Comparison of ENCODE assay signal across 1 cellular context in genomic region chr13:32824671-32825070, GRCh38.
TF ChIP-seq lines count a peak whose summit lies in the region.

No MANE protein-coding gene starts in this region.

TF ChIP-seq in SK-N-SH, 30 proteins besides CTCF, POLR2A, EP300 and RAD21 (continued from another document):
- 0 out of 2 replicates have a peak, but pooled peaks have one; percentile 24 for TF ChIP-seq REST (IDR thresholded peaks at IDR 0.05; ENCODE audit: low read depth, low read length)
- TF ChIP-seq FOSL2 (IDR thresholded peaks at IDR 0.05; ENCODE audit: borderline replicate concordance, low read depth), result peak; percentile 82
- TF ChIP-seq ELF1 (IDR thresholded peaks at IDR 0.05), result 0 out of 2 replicates have a peak, but pooled peaks have one; percentile 14
- TF ChIP-seq PBX3 (IDR thresholded peaks at IDR 0.05), result peak; percentile 93
- peak; percentile 94 for TF ChIP-seq TEAD4 (IDR thresholded peaks at IDR 0.05; ENCODE audit: borderline replicate concordance, insufficient read depth)
TF ChIP-seq in SK-N-SH: peak in this region for 10.
